1 cellular context compared by ENCODE assay signal in the genomic region with DNA sequence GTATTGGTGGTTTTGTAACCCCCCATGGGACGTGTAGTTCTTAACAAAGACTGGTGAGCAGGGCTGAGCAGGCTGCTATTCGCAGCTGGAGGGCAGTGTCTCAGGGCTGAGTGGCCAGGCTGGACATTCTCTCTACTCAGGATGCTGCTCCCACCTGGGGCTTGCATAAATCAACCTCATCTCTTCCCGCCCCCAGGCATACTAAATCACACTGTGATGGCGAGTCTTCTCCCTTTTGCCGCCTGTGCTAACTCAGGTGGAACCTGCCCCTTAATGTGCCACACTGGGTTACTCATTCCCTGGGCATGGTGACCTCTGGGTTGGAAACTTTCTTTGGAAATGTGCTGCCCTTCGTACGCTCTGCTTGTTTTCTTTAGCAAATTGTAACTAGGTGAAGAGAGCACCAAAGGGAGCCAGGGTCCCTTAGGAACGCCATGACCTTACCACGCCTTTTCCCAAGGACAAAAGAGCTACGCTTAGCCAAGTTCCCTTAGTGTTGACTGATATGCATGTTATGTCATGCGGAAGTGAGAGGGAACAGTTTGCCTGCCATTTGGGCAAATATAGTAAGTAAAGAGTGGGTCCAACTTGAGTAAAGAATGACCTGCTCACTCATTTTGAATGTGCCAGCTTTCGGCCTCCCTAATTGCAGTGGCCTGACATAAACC.
TF ChIP-seq lines count a peak whose summit lies in the region.

No MANE protein-coding gene starts in this region.

TF ChIP-seq in HepG2, 621 proteins besides CTCF, POLR2A, EP300 and RAD21 (continued from another document and continues in another):
- TF ChIP-seq ZNF549 (CRISPR knock-in tag; IDR thresholded peaks at IDR 0.05): no peak
- no peak for TF ChIP-seq HNRNPLL (IDR thresholded peaks at IDR 0.05; ENCODE audit: low read depth, low read length, poor library complexity, severe bottlenecking)
- no peak for TF ChIP-seq BORCS8-MEF2B (CRISPR knock-in tag; IDR thresholded peaks at IDR 0.05)
- TF ChIP-seq, protein P1, sequence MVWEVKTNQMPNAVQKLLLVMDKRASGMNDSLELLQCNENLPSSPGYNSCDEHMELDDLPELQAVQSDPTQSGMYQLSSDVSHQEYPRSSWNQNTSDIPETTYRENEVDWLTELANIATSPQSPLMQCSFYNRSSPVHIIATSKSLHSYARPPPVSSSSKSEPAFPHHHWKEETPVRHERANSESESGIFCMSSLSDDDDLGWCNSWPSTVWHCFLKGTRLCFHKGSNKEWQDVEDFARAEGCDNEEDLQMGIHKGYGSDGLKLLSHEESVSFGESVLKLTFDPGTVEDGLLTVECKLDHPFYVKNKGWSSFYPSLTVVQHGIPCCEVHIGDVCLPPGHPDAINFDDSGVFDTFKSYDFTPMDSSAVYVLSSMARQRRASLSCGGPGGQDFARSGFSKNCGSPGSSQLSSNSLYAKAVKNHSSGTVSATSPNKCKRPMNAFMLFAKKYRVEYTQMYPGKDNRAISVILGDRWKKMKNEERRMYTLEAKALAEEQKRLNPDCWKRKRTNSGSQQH (CRISPR knock-in tag; IDR thresholded peaks at IDR 0.05; ENCODE audit: low read depth): no peak
- no peak for TF ChIP-seq CENPT (CRISPR knock-in tag; IDR thresholded peaks at IDR 0.05; ENCODE audit: low read depth)
- no peak for TF ChIP-seq DNMT1 (CRISPR knock-in tag; IDR thresholded peaks at IDR 0.05)
- no peak for TF ChIP-seq REPIN1 (CRISPR knock-in tag; IDR thresholded peaks at IDR 0.05; ENCODE audit: borderline replicate concordance, low read depth)
- peak; percentile 58; the same call in 1 of the 2 replicates for TF ChIP-seq GATAD2A (CRISPR knock-in tag; IDR thresholded peaks at IDR 0.05)
- no peak for TF ChIP-seq SRSF4 (IDR thresholded peaks at IDR 0.05; ENCODE audit: low read depth, low read length, poor library complexity, severe bottlenecking)
- TF ChIP-seq ZNF879 (CRISPR knock-in tag; IDR thresholded peaks at IDR 0.05): no peak
- TF ChIP-seq PRDM15 (CRISPR knock-in tag; IDR thresholded peaks at IDR 0.05): no peak
- no peak for TF ChIP-seq ATRX (CRISPR knock-in tag; IDR thresholded peaks at IDR 0.05; ENCODE audit: borderline replicate concordance)
- TF ChIP-seq, protein P2, sequence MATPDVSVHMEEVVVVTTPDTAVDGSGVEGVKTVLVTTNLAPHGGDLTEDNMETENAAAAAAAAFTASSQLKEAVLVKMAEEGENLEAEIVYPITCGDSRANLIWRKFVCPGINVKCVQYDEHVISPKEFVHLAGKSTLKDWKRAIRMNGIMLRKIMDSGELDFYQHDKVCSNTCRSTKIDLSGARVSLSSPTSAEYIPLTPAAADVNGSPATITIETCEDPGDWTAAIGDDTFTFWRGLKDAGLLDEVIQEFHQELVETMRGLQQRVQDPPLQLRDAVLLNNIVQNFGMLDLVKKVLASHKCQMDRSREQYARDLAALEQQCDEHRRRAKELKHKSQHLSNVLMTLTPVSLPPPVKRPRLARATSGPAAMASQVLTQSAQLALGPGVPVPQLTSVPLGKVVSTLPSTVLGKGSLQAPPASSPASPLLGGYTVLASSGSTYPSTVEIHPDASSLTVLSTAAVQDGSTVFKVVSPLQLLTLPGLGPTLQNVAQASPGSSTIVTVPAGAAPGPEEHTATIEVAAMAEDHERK (CRISPR knock-in tag; IDR thresholded peaks at IDR 0.05; ENCODE audit: low read depth): no peak
- TF ChIP-seq ZFY (CRISPR knock-in tag; IDR thresholded peaks at IDR 0.05): no peak
- no peak for TF ChIP-seq SP2 (CRISPR knock-in tag; IDR thresholded peaks at IDR 0.05)
- no peak for TF ChIP-seq ZBTB26 (CRISPR knock-in tag; IDR thresholded peaks at IDR 0.05; ENCODE audit: borderline replicate concordance)
- TF ChIP-seq POLR2G (IDR thresholded peaks at IDR 0.05; ENCODE audit: low read depth, low read length): no peak
- no peak for TF ChIP-seq NCOR1 (IDR thresholded peaks at IDR 0.05; ENCODE audit: borderline replicate concordance, low read length)
- TF ChIP-seq RFXAP (CRISPR knock-in tag; IDR thresholded peaks at IDR 0.05; ENCODE audit: borderline replicate concordance): no peak
- TF ChIP-seq ZKSCAN5 (CRISPR knock-in tag; IDR thresholded peaks at IDR 0.05): no peak
- TF ChIP-seq, protein P3, sequence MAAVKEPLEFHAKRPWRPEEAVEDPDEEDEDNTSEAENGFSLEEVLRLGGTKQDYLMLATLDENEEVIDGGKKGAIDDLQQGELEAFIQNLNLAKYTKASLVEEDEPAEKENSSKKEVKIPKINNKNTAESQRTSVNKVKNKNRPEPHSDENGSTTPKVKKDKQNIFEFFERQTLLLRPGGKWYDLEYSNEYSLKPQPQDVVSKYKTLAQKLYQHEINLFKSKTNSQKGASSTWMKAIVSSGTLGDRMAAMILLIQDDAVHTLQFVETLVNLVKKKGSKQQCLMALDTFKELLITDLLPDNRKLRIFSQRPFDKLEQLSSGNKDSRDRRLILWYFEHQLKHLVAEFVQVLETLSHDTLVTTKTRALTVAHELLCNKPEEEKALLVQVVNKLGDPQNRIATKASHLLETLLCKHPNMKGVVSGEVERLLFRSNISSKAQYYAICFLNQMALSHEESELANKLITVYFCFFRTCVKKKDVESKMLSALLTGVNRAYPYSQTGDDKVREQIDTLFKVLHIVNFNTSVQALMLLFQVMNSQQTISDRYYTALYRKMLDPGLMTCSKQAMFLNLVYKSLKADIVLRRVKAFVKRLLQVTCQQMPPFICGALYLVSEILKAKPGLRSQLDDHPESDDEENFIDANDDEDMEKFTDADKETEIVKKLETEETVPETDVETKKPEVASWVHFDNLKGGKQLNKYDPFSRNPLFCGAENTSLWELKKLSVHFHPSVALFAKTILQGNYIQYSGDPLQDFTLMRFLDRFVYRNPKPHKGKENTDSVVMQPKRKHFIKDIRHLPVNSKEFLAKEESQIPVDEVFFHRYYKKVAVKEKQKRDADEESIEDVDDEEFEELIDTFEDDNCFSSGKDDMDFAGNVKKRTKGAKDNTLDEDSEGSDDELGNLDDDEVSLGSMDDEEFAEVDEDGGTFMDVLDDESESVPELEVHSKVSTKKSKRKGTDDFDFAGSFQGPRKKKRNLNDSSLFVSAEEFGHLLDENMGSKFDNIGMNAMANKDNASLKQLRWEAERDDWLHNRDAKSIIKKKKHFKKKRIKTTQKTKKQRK (IDR thresholded peaks at IDR 0.05; ENCODE audit: low read length): no peak
- TF ChIP-seq, protein P4, sequence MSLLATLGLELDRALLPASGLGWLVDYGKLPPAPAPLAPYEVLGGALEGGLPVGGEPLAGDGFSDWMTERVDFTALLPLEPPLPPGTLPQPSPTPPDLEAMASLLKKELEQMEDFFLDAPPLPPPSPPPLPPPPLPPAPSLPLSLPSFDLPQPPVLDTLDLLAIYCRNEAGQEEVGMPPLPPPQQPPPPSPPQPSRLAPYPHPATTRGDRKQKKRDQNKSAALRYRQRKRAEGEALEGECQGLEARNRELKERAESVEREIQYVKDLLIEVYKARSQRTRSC (CRISPR knock-in tag; IDR thresholded peaks at IDR 0.05; ENCODE audit: low read depth): no peak
- no peak for TF ChIP-seq ZEB1 (IDR thresholded peaks at IDR 0.05; ENCODE audit: insufficient replicate concordance, low read depth)
- no peak for TF ChIP-seq GATA4 (IDR thresholded peaks at IDR 0.05; ENCODE audit: borderline replicate concordance, low read depth)
- no peak for TF ChIP-seq YY1 (IDR thresholded peaks at IDR 0.05; ENCODE audit: insufficient read depth, insufficient replicate concordance, low read depth, low read length)
- no peak for TF ChIP-seq MED8 (CRISPR knock-in tag; IDR thresholded peaks at IDR 0.05; ENCODE audit: insufficient replicate concordance)
- TF ChIP-seq, protein P5, sequence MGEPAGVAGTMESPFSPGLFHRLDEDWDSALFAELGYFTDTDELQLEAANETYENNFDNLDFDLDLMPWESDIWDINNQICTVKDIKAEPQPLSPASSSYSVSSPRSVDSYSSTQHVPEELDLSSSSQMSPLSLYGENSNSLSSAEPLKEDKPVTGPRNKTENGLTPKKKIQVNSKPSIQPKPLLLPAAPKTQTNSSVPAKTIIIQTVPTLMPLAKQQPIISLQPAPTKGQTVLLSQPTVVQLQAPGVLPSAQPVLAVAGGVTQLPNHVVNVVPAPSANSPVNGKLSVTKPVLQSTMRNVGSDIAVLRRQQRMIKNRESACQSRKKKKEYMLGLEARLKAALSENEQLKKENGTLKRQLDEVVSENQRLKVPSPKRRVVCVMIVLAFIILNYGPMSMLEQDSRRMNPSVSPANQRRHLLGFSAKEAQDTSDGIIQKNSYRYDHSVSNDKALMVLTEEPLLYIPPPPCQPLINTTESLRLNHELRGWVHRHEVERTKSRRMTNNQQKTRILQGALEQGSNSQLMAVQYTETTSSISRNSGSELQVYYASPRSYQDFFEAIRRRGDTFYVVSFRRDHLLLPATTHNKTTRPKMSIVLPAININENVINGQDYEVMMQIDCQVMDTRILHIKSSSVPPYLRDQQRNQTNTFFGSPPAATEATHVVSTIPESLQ (CRISPR knock-in tag; conservative IDR thresholded peaks at IDR 0.05): no peak
- peak; percentile 89 for TF ChIP-seq ELF1 (CRISPR knock-in tag; IDR thresholded peaks at IDR 0.05)
- no peak for TF ChIP-seq U2AF1 (optimal IDR thresholded peaks at IDR 0.05; ENCODE audit: low read depth, low read length)
- TF ChIP-seq ZNF619 (CRISPR knock-in tag; IDR thresholded peaks at IDR 0.05): no peak
- TF ChIP-seq TCF7L2 (IDR thresholded peaks at IDR 0.05; ENCODE audit: low read depth, low read length): no peak
- no peak for TF ChIP-seq ARNT (IDR thresholded peaks at IDR 0.05)
- TF ChIP-seq TSC22D2 (CRISPR knock-in tag; IDR thresholded peaks at IDR 0.05; ENCODE audit: borderline replicate concordance): no peak
- TF ChIP-seq FOXJ3 (CRISPR knock-in tag; IDR thresholded peaks at IDR 0.05; ENCODE audit: borderline replicate concordance): no peak
- no peak for TF ChIP-seq ZNF546 (CRISPR knock-in tag; conservative IDR thresholded peaks at IDR 0.05)
- TF ChIP-seq ZC3H13 (CRISPR knock-in tag; IDR thresholded peaks at IDR 0.05): no peak
- TF ChIP-seq ZNF629 (CRISPR knock-in tag; conservative IDR thresholded peaks at IDR 0.05): no peak
- TF ChIP-seq, protein P6, sequence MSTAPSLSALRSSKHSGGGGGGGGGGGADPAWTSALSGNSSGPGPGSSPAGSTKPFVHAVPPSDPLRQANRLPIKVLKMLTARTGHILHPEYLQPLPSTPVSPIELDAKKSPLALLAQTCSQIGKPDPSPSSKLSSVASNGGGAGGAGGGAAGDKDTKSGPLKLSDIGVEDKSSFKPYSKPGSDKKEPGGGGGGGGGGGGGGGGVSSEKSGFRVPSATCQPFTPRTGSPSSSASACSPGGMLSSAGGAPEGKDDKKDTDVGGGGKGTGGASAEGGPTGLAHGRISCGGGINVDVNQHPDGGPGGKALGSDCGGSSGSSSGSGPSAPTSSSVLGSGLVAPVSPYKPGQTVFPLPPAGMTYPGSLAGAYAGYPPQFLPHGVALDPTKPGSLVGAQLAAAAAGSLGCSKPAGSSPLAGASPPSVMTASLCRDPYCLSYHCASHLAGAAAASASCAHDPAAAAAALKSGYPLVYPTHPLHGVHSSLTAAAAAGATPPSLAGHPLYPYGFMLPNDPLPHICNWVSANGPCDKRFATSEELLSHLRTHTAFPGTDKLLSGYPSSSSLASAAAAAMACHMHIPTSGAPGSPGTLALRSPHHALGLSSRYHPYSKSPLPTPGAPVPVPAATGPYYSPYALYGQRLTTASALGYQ (CRISPR knock-in tag; IDR thresholded peaks at IDR 0.05): no peak
- no peak for TF ChIP-seq TRAFD1 (CRISPR knock-in tag; IDR thresholded peaks at IDR 0.05; ENCODE audit: borderline replicate concordance)
- no peak for TF ChIP-seq ZC3H4 (CRISPR knock-in tag; IDR thresholded peaks at IDR 0.05; ENCODE audit: borderline replicate concordance)
- no peak for TF ChIP-seq PLSCR1 (CRISPR knock-in tag; IDR thresholded peaks at IDR 0.05; ENCODE audit: borderline replicate concordance)
- no peak for TF ChIP-seq SP4 (CRISPR knock-in tag; IDR thresholded peaks at IDR 0.05)
